ENCODE assay signal across 20 cellular contexts in genomic region chr17:37391146-37391545, GRCh38. TPM values are rescaled to one million over a fixed set of nuclear protein-coding genes. Genes with fewer than 3 reads are reported as not detected.
"Had no signal": no experiment of that assay in that cellular context is flagged by ENCODE, and none has a peak within 500 bp of the region (broad histone marks: within the 10 kb centered on the region; RNA-seq: fewer than 3 reads in every experiment).

No MANE protein-coding gene starts in this region.

- H3K4me1 ChIP-seq: vagina had no signal

- H3K36me3 Mint-ChIP-seq: activated naive CD4-positive, alpha-beta T cell treated with anti-CD3 and anti-CD28 coated beads, Interleukin-2, amount 10 ng/mL, durations not matched to agents 7 days and 5 days had no signal

- H3K36me3 ChIP-seq: sigmoid colon, vagina, WERI-Rb-1 had no signal

- H3K9me3 Mint-ChIP-seq: activated naive CD4-positive, alpha-beta T cell treated with anti-CD3 and anti-CD28 coated beads, Interleukin-2, amount 10 ng/mL, durations not matched to agents 7 days and 5 days; dendritic cell treated with granulocyte-macrophage colony-stimulating factor and Interleukin-4, amounts not matched to agents 40 ng/mL and 50 ng/mL, for 4 days; stimulated activated effector memory CD8-positive, alpha-beta T cell treated with anti-CD3 and anti-CD28 coated beads, Interleukin-12 subunit alpha, Interleukin-12 subunit beta, amount 100 ng/mL, for 72 hours had no signal

- H3K27ac ChIP-seq: foreskin keratinocyte, vagina, WERI-Rb-1 had no signal

- H3K27me3 ChIP-seq: foreskin keratinocyte, sigmoid colon, tibial nerve, vagina had no signal

- H3K4me3 Mint-ChIP-seq: activated naive CD4-positive, alpha-beta T cell treated with anti-CD3 and anti-CD28 coated beads, Interleukin-2, amount 10 ng/mL, durations not matched to agents 7 days and 5 days; dendritic cell treated with granulocyte-macrophage colony-stimulating factor and Interleukin-4, amounts not matched to agents 40 ng/mL and 50 ng/mL, for 4 days; stimulated activated effector memory CD8-positive, alpha-beta T cell treated with anti-CD3 and anti-CD28 coated beads, Interleukin-12 subunit alpha, Interleukin-12 subunit beta, amount 100 ng/mL, for 72 hours had no signal

- DNase-seq: activated CD4-positive, alpha-beta T cell treated with anti-CD3 and anti-CD28 coated beads, Interleukin-2, amount 50 U/mL, for 48 hours; activated naive CD4-positive, alpha-beta T cell treated with anti-CD3 and anti-CD28 coated beads, Interleukin-2, amount 10 ng/mL, durations not matched to agents 7 days and 5 days; activated T-cell treated with anti-CD3 and anti-CD28 coated beads, Interleukin-2, amount 50 U/mL, for 1 hour; caudate nucleus; effector memory CD4-positive, alpha-beta T cell; left cardiac atrium; midbrain; sigmoid colon; T1000; WERI-Rb-1 had no signal

- H3K27me3 Mint-ChIP-seq: activated naive CD4-positive, alpha-beta T cell treated with anti-CD3 and anti-CD28 coated beads, Interleukin-2, amount 10 ng/mL, durations not matched to agents 7 days and 5 days; dendritic cell treated with granulocyte-macrophage colony-stimulating factor and Interleukin-4, amounts not matched to agents 40 ng/mL and 50 ng/mL, for 4 days had no signal

- ATAC-seq: stimulated activated effector memory CD8-positive, alpha-beta T cell treated with anti-CD3 and anti-CD28 coated beads, Interleukin-12 subunit alpha, Interleukin-12 subunit beta, amount 100 ng/mL, for 72 hours had no signal

- H3K9me3 ChIP-seq: sigmoid colon, tibial nerve, vagina had no signal

- H3K27ac Mint-ChIP-seq: activated naive CD4-positive, alpha-beta T cell treated with anti-CD3 and anti-CD28 coated beads, Interleukin-2, amount 10 ng/mL, durations not matched to agents 7 days and 5 days; dendritic cell treated with granulocyte-macrophage colony-stimulating factor and Interleukin-4, amounts not matched to agents 40 ng/mL and 50 ng/mL, for 4 days; stimulated activated effector memory CD8-positive, alpha-beta T cell treated with anti-CD3 and anti-CD28 coated beads, Interleukin-12 subunit alpha, Interleukin-12 subunit beta, amount 100 ng/mL, for 72 hours had no signal

- H3K4me3 ChIP-seq: lung, sigmoid colon, tibial nerve, vagina had no signal

RNA-seq across cellular contexts. Expression of gene C17orf78, which starts 15.4 kb away (rescaled TPM):
- total RNA-seq: foreskin keratinocyte, left cardiac atrium, lung, myocyte, omental fat pad, pulmonary artery endothelial cell, sigmoid colon, tibial nerve, vagina had no signal
- polyA plus RNA-seq: foreskin keratinocyte, lung, neural cell, sigmoid colon had no signal
